In genomic region chr11:72405009-72405408, GRCh38 we compare ENCODE assay signal across 17 cellular contexts. TPM values are rescaled to one million over a fixed set of nuclear protein-coding genes. Genes with fewer than 3 reads are reported as not detected.
DNase-seq lines count a peak whose midpoint lies in the region; TF ChIP-seq lines count a peak whose summit lies in the region.
"Had no signal": no experiment of that assay in that cellular context is flagged by ENCODE, and none has a peak within 500 bp of the region (broad histone marks: within the 10 kb centered on the region; RNA-seq: fewer than 3 reads in every experiment).

No MANE protein-coding gene starts in this region.

- peaks cover 22 to 41% (median 37%) of the 10 kb centered on the region in 10 experiments for H3K4me1 ChIP-seq in BLaER1 treated with 17β-estradiol and CSF1 and Interleukin-3, amounts not matched to agents 10 nM and 100 nM
- H3K4me1 ChIP-seq in spleen: peaks cover 0 to 35% (median 8%) of the 10 kb centered on the region in 6 donors

- no peaks in the 10 kb centered on the region for H3K27me3 ChIP-seq in BLaER1 treated with 17β-estradiol and CSF1 and Interleukin-3, amounts not matched to agents 10 nM and 100 nM
- H3K27me3 ChIP-seq in spleen (replicated peaks in 1 of 7): no peaks in the 10 kb centered on the region

- peaks cover 32 to 84% (median 47%) of the 10 kb centered on the region in 11 experiments for H3K36me3 ChIP-seq in BLaER1 treated with 17β-estradiol and CSF1 and Interleukin-3, amounts not matched to agents 10 nM and 100 nM
- H3K36me3 ChIP-seq in spleen: peaks cover 0 to 40% (median 22%) of the 10 kb centered on the region in 6 donors

- no peak overlapping the region for H3K4me3 ChIP-seq in BLaER1 treated with 17β-estradiol and CSF1 and Interleukin-3, amounts not matched to agents 10 nM and 100 nM
- no peak overlapping the region for H3K4me3 ChIP-seq in spleen

- peak overlapping the region in 1 of 11 experiments; percentile 0; a peak in 1 of 22 replicates for H3K9ac ChIP-seq in BLaER1 treated with 17β-estradiol and CSF1 and Interleukin-3, amounts not matched to agents 10 nM and 100 nM

- no peak for TF ChIP-seq CTCF in spleen (IDR thresholded peaks at IDR 0.05 in 8 of 11, conservative IDR thresholded peaks at IDR 0.05 in 3 of 11)

- no peaks in the 10 kb centered on the region for H3K9me3 ChIP-seq in BLaER1 treated with 17β-estradiol and CSF1 and Interleukin-3, amounts not matched to agents 10 nM and 100 nM (replicated peaks in 1 of 11)
- no peaks in the 10 kb centered on the region for H3K9me3 ChIP-seq in spleen

- peak overlapping the region; percentile 41 to 74 (median 57) for H3K4me2 ChIP-seq in BLaER1 treated with 17β-estradiol and CSF1 and Interleukin-3, amounts not matched to agents 10 nM and 100 nM

- TF ChIP-seq POLR2A in spleen (IDR thresholded peaks at IDR 0.05): no peak

- H4K20me1 ChIP-seq in BLaER1 treated with 17β-estradiol and CSF1 and Interleukin-3, amounts not matched to agents 10 nM and 100 nM: peaks cover 0 to 82% (median 39%) of the 10 kb centered on the region in 11 experiments; a peak in 16 of 22 replicates

- DNase-seq in NCI-H1694 treated with DMSO at 0.1 percent for 48 hours (lab: John Stamatoyannopoulos, UW) (peak; percentile 34), islet precursor cell (peak; percentile 49), spleen (no peak), kidney tubule cell (ENCODE audit: low spot score) (no peak), NCI-H1417 treated with DMSO at 0.1 percent for 48 hours (lab: John Stamatoyannopoulos, UW) (no peak), OCI-M1 (lab: John Stamatoyannopoulos, UW) (no peak)
- DNase-seq: activated CD4-positive, alpha-beta memory T cell treated with anti-CD3 and anti-CD28 coated beads for 36 hours; activated CD4-positive, CD25-positive, alpha-beta regulatory T cell; activated T-cell treated with anti-CD3 and anti-CD28 coated beads, Interleukin-2, amount 50 U/mL, for 24 hours; CD8-positive, alpha-beta memory T cell; DMS79; GOT3; MM.1S; NCI-H1930; NCI-H345; stimulated activated CD4-positive, alpha-beta T cell treated with anti-CD3 and anti-CD28 coated beads, Interleukin-12 subunit alpha, Interleukin-12 subunit beta, amount 100 ng/mL, for 4 hours had no signal

- H3K27ac ChIP-seq in BLaER1 treated with 17β-estradiol and CSF1 and Interleukin-3, amounts not matched to agents 10 nM and 100 nM: peak overlapping the region in 2 of 11 experiments; percentile 1 to 3; a peak in 1 of 22 replicates
- peak overlapping the region in 5 of 8 donors; percentile 14 to 43 (median 25) for H3K27ac ChIP-seq in spleen

- intact Hi-C loops in spleen (cut with DNase I; ENCODE audit: low total_unique reads): no loop called here

- 54 to 66% (median 62%) methylated on average over 7 of the region's 7 CpGs for WGBS in spleen, 5 donors

RNA-seq across cellular contexts. Expression of gene CLPB, which starts 29.3 kb away (rescaled TPM):
- 10 to 100 TPM; 17.3 to 32.8 (median 25.0) TPM for total RNA-seq in spleen
- 1 to 10 TPM; 4.2 to 6.6 (median 5.4) TPM for polyA plus RNA-seq in spleen

Comparison
In these comparisons a context has a peak if more than half of its experiments do, and no peak if none do; other contexts are left out.
1. DNase-seq: peak in NCI-H1694 treated with DMSO at 0.1 percent for 48 hours (single experiment) and islet precursor cell (single experiment); none in spleen (single experiment), kidney tubule cell (single experiment), NCI-H1417 treated with DMSO at 0.1 percent for 48 hours (single experiment) and OCI-M1 (single experiment).